In the genomic region with DNA sequence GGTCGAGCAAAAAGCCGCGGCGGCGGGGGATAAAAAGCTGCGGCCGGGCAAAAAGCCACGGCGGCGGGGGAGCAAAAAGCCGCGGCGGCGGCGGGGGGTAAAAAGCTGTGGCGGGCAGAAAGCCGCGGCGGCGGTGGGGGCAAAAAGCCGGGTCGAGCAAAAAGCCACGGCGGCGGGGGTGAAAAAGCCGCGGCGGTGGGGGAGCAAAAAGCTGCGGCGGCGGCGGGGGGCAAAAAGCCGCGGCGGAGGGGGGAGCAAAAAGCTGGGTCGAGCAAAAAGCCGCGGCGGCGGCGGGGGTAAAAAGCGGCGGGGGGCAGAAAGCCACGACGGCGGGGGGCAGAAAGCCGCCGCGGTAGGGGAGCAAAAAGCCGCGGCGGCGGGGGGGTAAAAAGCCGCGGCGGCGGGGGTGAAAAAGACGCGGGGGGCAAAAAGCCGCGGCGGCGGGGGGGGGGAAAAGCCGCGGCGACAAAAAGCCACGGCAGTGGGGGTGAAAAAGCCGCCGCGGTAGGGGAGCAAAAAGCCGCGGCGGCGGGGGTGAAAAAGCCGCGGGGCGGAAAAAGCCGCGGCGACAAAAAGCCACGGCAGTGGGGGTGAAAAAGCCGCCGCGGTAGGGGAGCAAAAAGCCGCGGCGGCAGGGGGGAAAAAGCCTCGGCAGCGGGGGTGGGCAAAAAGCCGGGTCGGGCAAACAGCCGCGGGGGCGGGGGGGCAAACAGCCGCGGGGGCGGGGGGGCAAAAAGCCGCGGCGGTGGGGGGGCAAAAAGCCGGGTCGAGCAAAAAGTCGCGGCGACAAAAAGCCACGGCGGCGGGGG, we compare ENCODE assay signal across 2 cellular contexts.
TF ChIP-seq lines count a peak whose summit lies in the region.

No MANE protein-coding gene starts in this region.

TF ChIP-seq in HEK293, 187 proteins besides CTCF, POLR2A, EP300 and RAD21:
- TF ChIP-seq ZNF341 (tag by site-specific recombination; IDR thresholded peaks at IDR 0.05; ENCODE audit: low read depth) (peak; percentile 13; the same call in 1 of the 2 replicates), GLIS2 (tag by site-specific recombination; IDR thresholded peaks at IDR 0.05) (peak; percentile 12; the same call in 1 of the 2 replicates), GLIS1 (tag by site-specific recombination; IDR thresholded peaks at IDR 0.05) (peak; percentile 58)
- TF ChIP-seq, protein P1, sequence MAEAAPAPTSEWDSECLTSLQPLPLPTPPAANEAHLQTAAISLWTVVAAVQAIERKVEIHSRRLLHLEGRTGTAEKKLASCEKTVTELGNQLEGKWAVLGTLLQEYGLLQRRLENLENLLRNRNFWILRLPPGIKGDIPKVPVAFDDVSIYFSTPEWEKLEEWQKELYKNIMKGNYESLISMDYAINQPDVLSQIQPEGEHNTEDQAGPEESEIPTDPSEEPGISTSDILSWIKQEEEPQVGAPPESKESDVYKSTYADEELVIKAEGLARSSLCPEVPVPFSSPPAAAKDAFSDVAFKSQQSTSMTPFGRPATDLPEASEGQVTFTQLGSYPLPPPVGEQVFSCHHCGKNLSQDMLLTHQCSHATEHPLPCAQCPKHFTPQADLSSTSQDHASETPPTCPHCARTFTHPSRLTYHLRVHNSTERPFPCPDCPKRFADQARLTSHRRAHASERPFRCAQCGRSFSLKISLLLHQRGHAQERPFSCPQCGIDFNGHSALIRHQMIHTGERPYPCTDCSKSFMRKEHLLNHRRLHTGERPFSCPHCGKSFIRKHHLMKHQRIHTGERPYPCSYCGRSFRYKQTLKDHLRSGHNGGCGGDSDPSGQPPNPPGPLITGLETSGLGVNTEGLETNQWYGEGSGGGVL (tag by site-specific recombination; IDR thresholded peaks at IDR 0.05), result peak; percentile 34; the same call in 1 of the 2 replicates

TF ChIP-seq in H1, 55 proteins besides CTCF, POLR2A, EP300 and RAD21:
- TF ChIP-seq EZH2 (IDR thresholded peaks at IDR 0.05; ENCODE audit: low read depth, low read length, severe bottlenecking) (peak; percentile 51), SUZ12 (IDR thresholded peaks at IDR 0.05; ENCODE audit: low read length) (peak; percentile 27; the same call in 1 of the 2 replicates), RNF2 (IDR thresholded peaks at IDR 0.05; ENCODE audit: borderline replicate concordance, low read depth, low read length, missing control alignments, poor library complexity, severe bottlenecking) (peak; percentile 28)
TF ChIP-seq in H1: peak in this region for 3; not testable (repeated sequence) for 52.
